Comparison of ENCODE assay signal across 1 cellular context in the genomic region with DNA sequence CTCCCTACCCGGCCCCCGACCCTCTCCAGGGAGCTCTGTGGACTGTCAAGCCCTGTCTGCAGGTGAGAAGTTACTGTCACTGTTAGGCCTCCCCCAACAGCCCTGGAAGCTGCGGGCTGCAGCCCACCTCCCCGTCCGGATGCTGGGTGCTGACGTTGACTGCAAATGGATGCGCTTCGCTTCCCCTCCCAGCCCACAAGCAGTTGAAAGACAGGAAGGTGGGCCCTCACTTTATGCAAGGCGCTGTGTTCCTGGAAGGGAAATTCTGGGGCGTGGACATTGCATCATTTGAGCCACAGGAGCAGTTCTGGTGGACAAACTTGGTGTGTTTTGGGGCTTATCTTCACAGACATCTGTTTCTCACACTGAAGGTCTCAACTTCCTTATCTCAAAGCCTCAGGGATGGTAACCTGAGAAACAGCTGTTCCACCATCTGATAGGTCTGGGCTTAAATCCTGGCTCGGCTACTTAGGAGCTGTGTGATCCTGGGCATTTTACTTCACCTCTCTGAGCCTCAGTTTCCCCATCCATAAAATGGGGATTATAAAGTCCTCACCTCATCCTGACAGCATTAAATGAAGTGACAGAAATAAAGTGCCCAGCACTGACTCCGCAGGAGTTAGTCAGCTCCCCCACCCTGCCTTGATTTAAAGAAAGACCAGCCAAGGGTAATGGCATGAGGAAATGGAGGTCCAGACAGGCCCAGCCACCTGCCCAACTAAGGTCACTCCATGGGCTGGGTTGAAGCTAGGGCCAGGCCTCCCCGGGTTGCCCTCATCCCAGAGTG.
TF ChIP-seq lines count a peak whose summit lies in the region.

No MANE protein-coding gene starts in this region.

TF ChIP-seq in K562, 482 proteins besides CTCF, POLR2A, EP300 and RAD21 (continued from another document and continues in another):
- no peak for TF ChIP-seq RBM22 (IDR thresholded peaks at IDR 0.05; ENCODE audit: low read depth, low read length, poor library complexity, severe bottlenecking)
- TF ChIP-seq ZNF140 (CRISPR knock-in tag; IDR thresholded peaks at IDR 0.05), result no peak; the same call in 1 of the 2 replicates
- TF ChIP-seq SIRT6 (IDR thresholded peaks at IDR 0.05; ENCODE audit: low read depth, low read length), result no peak
- no peak for TF ChIP-seq POU5F1 (IDR thresholded peaks at IDR 0.05; ENCODE audit: borderline replicate concordance, low read depth, low read length, partially characterized antibody)
- peak; percentile 21 for TF ChIP-seq HNRNPLL (IDR thresholded peaks at IDR 0.05; ENCODE audit: low read depth, low read length, poor library complexity, severe bottlenecking)
- TF ChIP-seq ZNF316 (IDR thresholded peaks at IDR 0.05), result no peak
- TF ChIP-seq KAT2B (IDR thresholded peaks at IDR 0.05; ENCODE audit: low read depth, low read length), result no peak
- TF ChIP-seq NFYB (IDR thresholded peaks at IDR 0.05; ENCODE audit: extremely low read depth, insufficient read length), result no peak
- TF ChIP-seq HMG20B (CRISPR knock-in tag; IDR thresholded peaks at IDR 0.05), result no peak
- TF ChIP-seq CHCHD3 (CRISPR knock-in tag; IDR thresholded peaks at IDR 0.05), result no peak
- TF ChIP-seq, protein P1, sequence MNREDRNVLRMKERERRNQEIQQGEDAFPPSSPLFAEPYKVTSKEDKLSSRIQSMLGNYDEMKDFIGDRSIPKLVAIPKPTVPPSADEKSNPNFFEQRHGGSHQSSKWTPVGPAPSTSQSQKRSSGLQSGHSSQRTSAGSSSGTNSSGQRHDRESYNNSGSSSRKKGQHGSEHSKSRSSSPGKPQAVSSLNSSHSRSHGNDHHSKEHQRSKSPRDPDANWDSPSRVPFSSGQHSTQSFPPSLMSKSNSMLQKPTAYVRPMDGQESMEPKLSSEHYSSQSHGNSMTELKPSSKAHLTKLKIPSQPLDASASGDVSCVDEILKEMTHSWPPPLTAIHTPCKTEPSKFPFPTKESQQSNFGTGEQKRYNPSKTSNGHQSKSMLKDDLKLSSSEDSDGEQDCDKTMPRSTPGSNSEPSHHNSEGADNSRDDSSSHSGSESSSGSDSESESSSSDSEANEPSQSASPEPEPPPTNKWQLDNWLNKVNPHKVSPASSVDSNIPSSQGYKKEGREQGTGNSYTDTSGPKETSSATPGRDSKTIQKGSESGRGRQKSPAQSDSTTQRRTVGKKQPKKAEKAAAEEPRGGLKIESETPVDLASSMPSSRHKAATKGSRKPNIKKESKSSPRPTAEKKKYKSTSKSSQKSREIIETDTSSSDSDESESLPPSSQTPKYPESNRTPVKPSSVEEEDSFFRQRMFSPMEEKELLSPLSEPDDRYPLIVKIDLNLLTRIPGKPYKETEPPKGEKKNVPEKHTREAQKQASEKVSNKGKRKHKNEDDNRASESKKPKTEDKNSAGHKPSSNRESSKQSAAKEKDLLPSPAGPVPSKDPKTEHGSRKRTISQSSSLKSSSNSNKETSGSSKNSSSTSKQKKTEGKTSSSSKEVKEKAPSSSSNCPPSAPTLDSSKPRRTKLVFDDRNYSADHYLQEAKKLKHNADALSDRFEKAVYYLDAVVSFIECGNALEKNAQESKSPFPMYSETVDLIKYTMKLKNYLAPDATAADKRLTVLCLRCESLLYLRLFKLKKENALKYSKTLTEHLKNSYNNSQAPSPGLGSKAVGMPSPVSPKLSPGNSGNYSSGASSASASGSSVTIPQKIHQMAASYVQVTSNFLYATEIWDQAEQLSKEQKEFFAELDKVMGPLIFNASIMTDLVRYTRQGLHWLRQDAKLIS (CRISPR knock-in tag; IDR thresholded peaks at IDR 0.05), result peak; percentile 80; the same call in 1 of the 2 replicates
- TF ChIP-seq MECOM (CRISPR knock-in tag; IDR thresholded peaks at IDR 0.05), result peak; percentile 82
- no peak for TF ChIP-seq KLF10 (CRISPR knock-in tag; IDR thresholded peaks at IDR 0.05)
- TF ChIP-seq TRIM28 (IDR thresholded peaks at IDR 0.05), result peak; percentile 85; the same call in 1 of the 2 replicates
- peak; percentile 96 for TF ChIP-seq JUND (IDR thresholded peaks at IDR 0.05; ENCODE audit: borderline replicate concordance, low read depth, low read length)
- TF ChIP-seq JUND (tag; IDR thresholded peaks at IDR 0.05; ENCODE audit: borderline replicate concordance, low read depth, low read length), result peak; percentile 90; the same call in 1 of the 3 replicates
- no peak for TF ChIP-seq NELFE (IDR thresholded peaks at IDR 0.05; ENCODE audit: insufficient read depth, insufficient read length)
- TF ChIP-seq, protein P2, sequence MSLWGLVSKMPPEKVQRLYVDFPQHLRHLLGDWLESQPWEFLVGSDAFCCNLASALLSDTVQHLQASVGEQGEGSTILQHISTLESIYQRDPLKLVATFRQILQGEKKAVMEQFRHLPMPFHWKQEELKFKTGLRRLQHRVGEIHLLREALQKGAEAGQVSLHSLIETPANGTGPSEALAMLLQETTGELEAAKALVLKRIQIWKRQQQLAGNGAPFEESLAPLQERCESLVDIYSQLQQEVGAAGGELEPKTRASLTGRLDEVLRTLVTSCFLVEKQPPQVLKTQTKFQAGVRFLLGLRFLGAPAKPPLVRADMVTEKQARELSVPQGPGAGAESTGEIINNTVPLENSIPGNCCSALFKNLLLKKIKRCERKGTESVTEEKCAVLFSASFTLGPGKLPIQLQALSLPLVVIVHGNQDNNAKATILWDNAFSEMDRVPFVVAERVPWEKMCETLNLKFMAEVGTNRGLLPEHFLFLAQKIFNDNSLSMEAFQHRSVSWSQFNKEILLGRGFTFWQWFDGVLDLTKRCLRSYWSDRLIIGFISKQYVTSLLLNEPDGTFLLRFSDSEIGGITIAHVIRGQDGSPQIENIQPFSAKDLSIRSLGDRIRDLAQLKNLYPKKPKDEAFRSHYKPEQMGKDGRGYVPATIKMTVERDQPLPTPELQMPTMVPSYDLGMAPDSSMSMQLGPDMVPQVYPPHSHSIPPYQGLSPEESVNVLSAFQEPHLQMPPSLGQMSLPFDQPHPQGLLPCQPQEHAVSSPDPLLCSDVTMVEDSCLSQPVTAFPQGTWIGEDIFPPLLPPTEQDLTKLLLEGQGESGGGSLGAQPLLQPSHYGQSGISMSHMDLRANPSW (CRISPR knock-in tag; IDR thresholded peaks at IDR 0.05), result peak; percentile 68
- TF ChIP-seq, protein P3, sequence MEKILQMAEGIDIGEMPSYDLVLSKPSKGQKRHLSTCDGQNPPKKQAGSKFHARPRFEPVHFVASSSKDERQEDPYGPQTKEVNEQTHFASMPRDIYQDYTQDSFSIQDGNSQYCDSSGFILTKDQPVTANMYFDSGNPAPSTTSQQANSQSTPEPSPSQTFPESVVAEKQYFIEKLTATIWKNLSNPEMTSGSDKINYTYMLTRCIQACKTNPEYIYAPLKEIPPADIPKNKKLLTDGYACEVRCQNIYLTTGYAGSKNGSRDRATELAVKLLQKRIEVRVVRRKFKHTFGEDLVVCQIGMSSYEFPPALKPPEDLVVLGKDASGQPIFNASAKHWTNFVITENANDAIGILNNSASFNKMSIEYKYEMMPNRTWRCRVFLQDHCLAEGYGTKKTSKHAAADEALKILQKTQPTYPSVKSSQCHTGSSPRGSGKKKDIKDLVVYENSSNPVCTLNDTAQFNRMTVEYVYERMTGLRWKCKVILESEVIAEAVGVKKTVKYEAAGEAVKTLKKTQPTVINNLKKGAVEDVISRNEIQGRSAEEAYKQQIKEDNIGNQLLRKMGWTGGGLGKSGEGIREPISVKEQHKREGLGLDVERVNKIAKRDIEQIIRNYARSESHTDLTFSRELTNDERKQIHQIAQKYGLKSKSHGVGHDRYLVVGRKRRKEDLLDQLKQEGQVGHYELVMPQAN (IDR thresholded peaks at IDR 0.05; ENCODE audit: borderline replicate concordance), result no peak
- TF ChIP-seq ARID1B (IDR thresholded peaks at IDR 0.05), result peak; percentile 100
- no peak for TF ChIP-seq ZNF586 (CRISPR knock-in tag; conservative IDR thresholded peaks at IDR 0.05)
- TF ChIP-seq, protein P4, sequence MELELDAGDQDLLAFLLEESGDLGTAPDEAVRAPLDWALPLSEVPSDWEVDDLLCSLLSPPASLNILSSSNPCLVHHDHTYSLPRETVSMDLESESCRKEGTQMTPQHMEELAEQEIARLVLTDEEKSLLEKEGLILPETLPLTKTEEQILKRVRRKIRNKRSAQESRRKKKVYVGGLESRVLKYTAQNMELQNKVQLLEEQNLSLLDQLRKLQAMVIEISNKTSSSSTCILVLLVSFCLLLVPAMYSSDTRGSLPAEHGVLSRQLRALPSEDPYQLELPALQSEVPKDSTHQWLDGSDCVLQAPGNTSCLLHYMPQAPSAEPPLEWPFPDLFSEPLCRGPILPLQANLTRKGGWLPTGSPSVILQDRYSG (tag; conservative IDR thresholded peaks at IDR 0.05; ENCODE audit: low read depth), result peak; percentile 59
- TF ChIP-seq ZNF785 (CRISPR knock-in tag; IDR thresholded peaks at IDR 0.05), result no peak
- TF ChIP-seq FOXJ3 (CRISPR knock-in tag; IDR thresholded peaks at IDR 0.05), result no peak
- TF ChIP-seq RBM15 (IDR thresholded peaks at IDR 0.05; ENCODE audit: insufficient read depth, low read length), result no peak
- TF ChIP-seq, protein P5, sequence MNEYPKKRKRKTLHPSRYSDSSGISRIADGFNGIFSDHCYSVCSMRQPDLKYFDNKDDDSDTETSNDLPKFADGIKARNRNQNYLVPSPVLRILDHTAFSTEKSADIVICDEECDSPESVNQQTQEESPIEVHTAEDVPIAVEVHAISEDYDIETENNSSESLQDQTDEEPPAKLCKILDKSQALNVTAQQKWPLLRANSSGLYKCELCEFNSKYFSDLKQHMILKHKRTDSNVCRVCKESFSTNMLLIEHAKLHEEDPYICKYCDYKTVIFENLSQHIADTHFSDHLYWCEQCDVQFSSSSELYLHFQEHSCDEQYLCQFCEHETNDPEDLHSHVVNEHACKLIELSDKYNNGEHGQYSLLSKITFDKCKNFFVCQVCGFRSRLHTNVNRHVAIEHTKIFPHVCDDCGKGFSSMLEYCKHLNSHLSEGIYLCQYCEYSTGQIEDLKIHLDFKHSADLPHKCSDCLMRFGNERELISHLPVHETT (CRISPR knock-in tag; conservative IDR thresholded peaks at IDR 0.05 in 1 of 2, IDR thresholded peaks at IDR 0.05 in 1 of 2), result peak in 1 of 2 experiments; percentile 95; a peak in 2 of 4 replicates
- TF ChIP-seq NEUROD1 (IDR thresholded peaks at IDR 0.05; ENCODE audit: borderline replicate concordance, low read depth, low read length, partially characterized antibody), result peak; percentile 91
- peak; percentile 66; the same call in 1 of the 2 replicates for TF ChIP-seq GTF2E2 (tag; IDR thresholded peaks at IDR 0.05)
- TF ChIP-seq THRAP3 (IDR thresholded peaks at IDR 0.05; ENCODE audit: borderline replicate concordance), result no peak
- TF ChIP-seq SMAD4 (CRISPR knock-in tag; conservative IDR thresholded peaks at IDR 0.05), result peak; percentile 99
- TF ChIP-seq, protein P6, sequence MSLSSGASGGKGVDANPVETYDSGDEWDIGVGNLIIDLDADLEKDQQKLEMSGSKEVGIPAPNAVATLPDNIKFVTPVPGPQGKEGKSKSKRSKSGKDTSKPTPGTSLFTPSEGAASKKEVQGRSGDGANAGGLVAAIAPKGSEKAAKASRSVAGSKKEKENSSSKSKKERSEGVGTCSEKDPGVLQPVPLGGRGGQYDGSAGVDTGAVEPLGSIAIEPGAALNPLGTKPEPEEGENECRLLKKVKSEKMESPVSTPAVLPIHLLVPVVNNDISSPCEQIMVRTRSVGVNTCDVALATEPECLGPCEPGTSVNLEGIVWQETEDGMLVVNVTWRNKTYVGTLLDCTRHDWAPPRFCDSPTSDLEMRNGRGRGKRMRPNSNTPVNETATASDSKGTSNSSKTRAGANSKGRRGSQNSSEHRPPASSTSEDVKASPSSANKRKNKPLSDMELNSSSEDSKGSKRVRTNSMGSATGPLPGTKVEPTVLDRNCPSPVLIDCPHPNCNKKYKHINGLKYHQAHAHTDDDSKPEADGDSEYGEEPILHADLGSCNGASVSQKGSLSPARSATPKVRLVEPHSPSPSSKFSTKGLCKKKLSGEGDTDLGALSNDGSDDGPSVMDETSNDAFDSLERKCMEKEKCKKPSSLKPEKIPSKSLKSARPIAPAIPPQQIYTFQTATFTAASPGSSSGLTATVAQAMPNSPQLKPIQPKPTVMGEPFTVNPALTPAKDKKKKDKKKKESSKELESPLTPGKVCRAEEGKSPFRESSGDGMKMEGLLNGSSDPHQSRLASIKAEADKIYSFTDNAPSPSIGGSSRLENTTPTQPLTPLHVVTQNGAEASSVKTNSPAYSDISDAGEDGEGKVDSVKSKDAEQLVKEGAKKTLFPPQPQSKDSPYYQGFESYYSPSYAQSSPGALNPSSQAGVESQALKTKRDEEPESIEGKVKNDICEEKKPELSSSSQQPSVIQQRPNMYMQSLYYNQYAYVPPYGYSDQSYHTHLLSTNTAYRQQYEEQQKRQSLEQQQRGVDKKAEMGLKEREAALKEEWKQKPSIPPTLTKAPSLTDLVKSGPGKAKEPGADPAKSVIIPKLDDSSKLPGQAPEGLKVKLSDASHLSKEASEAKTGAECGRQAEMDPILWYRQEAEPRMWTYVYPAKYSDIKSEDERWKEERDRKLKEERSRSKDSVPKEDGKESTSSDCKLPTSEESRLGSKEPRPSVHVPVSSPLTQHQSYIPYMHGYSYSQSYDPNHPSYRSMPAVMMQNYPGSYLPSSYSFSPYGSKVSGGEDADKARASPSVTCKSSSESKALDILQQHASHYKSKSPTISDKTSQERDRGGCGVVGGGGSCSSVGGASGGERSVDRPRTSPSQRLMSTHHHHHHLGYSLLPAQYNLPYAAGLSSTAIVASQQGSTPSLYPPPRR (CRISPR knock-in tag; IDR thresholded peaks at IDR 0.05; ENCODE audit: borderline replicate concordance), result peak; percentile 96
- TF ChIP-seq ARHGAP35 (IDR thresholded peaks at IDR 0.05; ENCODE audit: partially characterized antibody), result no peak
- TF ChIP-seq, protein P7, sequence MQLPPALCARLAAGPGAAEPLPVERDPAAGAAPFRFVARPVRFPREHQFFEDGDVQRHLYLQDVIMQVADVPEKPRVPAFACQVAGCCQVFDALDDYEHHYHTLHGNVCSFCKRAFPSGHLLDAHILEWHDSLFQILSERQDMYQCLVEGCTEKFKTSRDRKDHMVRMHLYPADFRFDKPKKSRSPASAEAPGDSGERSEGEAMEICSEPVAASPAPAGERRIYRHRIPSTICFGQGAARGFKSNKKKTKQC (CRISPR knock-in tag; IDR thresholded peaks at IDR 0.05), result no peak
- peak; percentile 96 for TF ChIP-seq ZNF197 (CRISPR knock-in tag; IDR thresholded peaks at IDR 0.05; ENCODE audit: low read depth)
- peak; percentile 92; the same call in 1 of the 2 replicates for TF ChIP-seq ZBED1 (IDR thresholded peaks at IDR 0.05)
- TF ChIP-seq MYC (IDR thresholded peaks at IDR 0.05; ENCODE audit: low read depth, low read length), result peak; percentile 91
- TF ChIP-seq MYC (CRISPR knock-in tag; IDR thresholded peaks at IDR 0.05; ENCODE audit: borderline replicate concordance, low read depth), result no peak
- TF ChIP-seq GATAD2A (IDR thresholded peaks at IDR 0.05), result peak; percentile 95
- TF ChIP-seq ZNF347 (CRISPR knock-in tag; IDR thresholded peaks at IDR 0.05; ENCODE audit: low read depth), result no peak
- TF ChIP-seq ELF1 (tag; IDR thresholded peaks at IDR 0.05), result peak; percentile 72; the same call in 1 of the 2 replicates
- no peak for TF ChIP-seq ZNF717 (CRISPR knock-in tag; IDR thresholded peaks at IDR 0.05)
- no peak for TF ChIP-seq JUNB (CRISPR knock-in tag; conservative IDR thresholded peaks at IDR 0.05)
- peak; percentile 97 to 99 for TF ChIP-seq RCOR1 (IDR thresholded peaks at IDR 0.05; ENCODE audit: borderline replicate concordance in 1 of 2, low read depth in 2 of 2, low read length in 2 of 2)
